ENCODE assay signal across 8 cellular contexts in the genomic region with DNA sequence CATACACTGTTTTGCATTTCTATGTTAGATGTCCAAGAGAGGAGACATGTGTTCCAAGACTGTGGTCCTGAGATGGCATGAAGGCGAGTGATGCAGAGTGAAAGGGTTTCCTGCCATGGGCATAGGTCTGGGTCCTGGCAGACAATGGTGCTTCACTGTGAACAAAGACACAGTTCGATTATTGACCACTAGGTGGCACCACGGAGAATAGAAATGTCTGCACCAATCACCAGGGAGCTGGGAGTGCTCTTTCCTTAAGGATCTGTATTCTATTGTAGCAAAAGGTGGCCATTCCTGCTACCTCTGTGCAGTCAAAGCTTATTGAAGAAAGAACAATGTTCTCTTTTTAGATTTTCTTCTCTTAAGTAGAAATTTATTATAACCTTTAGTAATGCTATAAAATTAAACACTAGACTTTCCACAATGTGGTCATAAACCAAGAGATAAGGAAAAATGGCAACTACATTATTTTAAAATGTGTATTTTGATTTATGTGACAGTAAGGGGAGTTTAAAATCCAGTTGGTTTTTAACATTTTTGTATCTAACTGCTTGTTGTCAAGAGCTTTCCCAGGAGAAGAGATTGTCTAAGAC.
DNase-seq lines count a peak whose midpoint lies in the region; ATAC-seq and TF ChIP-seq lines count a peak whose summit lies in the region.

No MANE protein-coding gene starts in this region.

- peak; percentile 45 for DNase-seq in Caki2 (ENCODE audit: low read depth)
- DNase-seq in NCI-H2171 (lab: John Stamatoyannopoulos, UW) = peak; percentile 40
- peak; percentile 66 for DNase-seq in astrocyte of the hippocampus (ENCODE audit: low read depth, low spot score)
- peak; percentile 66 for DNase-seq in kidney tubule cell (ENCODE audit: low spot score)
- DNase-seq in uterus = no peak

- TF ChIP-seq POLR2A in uterus (IDR thresholded peaks at IDR 0.05) = no peak

- H3K4me1 ChIP-seq in uterus = no peaks in the 10 kb centered on the region

- no peak overlapping the region for H3K4me3 ChIP-seq in uterus

- intact Hi-C loops in uterus (cut with DNase I; ENCODE audit: low total_unique reads) = no loop called here

- TF ChIP-seq CTCF in uterus (IDR thresholded peaks at IDR 0.05) = peak in 3 of 4 experiments; percentile 25 to 26 (median 26)

- in situ Hi-C loops in Caki2 (cut with HindIII; ENCODE audit: low pct_unique_long_range_greater_than_20kb, low sequenced_read_pairs) = no loop called here

- H3K9me3 ChIP-seq in uterus = no peaks in the 10 kb centered on the region

- H3K27ac ChIP-seq in uterus = no peak overlapping the region

- H3K36me3 ChIP-seq in uterus = no peaks in the 10 kb centered on the region

- ATAC-seq in GM18868 (IDR thresholded peaks at IDR 0.05; ENCODE audit: unreplicated experiment) = peak; percentile 89
- no peak for ATAC-seq in HG02588 (IDR thresholded peaks at IDR 0.05; ENCODE audit: unreplicated experiment)
- ATAC-seq in GM21737 (IDR thresholded peaks at IDR 0.05; ENCODE audit: unreplicated experiment) = no peak

- H3K27me3 ChIP-seq in uterus = no peaks in the 10 kb centered on the region

Comparison
In these comparisons a context has a peak if more than half of its experiments do, and no peak if none do; other contexts are left out.
1. DNase-seq: peak in Caki2 (single experiment), NCI-H2171 (single experiment), astrocyte of the hippocampus (single experiment) and kidney tubule cell (single experiment); none in uterus (0 of 2).